In the genomic region with DNA sequence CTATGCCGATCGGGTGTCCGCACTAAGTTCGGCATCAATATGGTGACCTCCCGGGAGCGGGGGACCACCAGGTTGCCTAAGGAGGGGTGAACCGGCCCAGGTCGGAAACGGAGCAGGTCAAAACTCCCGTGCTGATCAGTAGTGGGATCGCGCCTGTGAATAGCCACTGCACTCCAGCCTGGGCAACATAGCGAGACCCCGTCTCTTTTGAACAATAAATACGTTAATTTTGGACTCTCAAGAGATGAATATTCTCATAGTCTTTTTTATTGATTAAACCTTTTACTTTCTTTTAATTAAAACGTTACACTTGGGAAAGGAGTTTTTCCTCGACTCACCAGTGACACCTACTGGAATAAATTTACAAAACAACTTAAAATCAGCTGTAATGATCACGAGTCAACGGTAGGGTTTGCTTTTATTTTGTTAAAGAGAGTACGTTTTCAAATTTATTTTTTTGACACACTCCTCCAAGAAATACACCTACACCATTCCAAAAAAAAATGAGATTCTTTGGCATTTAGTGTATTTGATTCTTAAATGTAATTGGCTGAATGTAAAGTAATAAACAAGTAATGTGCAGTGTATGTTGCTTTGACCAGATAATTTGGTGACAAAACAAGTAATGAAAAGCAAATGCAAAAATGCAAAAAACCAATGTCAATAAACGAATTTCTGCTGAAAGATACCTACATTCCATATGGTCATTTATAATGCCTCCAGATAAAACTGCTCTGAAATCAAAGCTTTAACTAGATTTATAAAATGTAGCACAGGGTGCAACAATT, we compare ENCODE assay signal across 1 cellular context.
A peak's percentile ranks its signal among the peaks of the same experiment; 100 is the strongest.
TF ChIP-seq lines count a peak whose summit lies in the region.

No MANE protein-coding gene starts in this region.

TF ChIP-seq in HepG2, 621 proteins besides CTCF, POLR2A, EP300 and RAD21 (continues in another document):
- TF ChIP-seq ARNT (IDR thresholded peaks at IDR 0.05) (no peak), KDM1A (CRISPR knock-in tag; IDR thresholded peaks at IDR 0.05) (peak; percentile 31; the same call in 1 of the 2 replicates), ZNF264 (CRISPR knock-in tag; IDR thresholded peaks at IDR 0.05) (peak; percentile 69; the same call in 1 of the 2 replicates), TBX3 (IDR thresholded peaks at IDR 0.05; ENCODE audit: borderline replicate concordance) (no peak), ADNP (CRISPR knock-in tag; IDR thresholded peaks at IDR 0.05) (peak; percentile 32; the same call in 1 of the 2 replicates), NBN (conservative IDR thresholded peaks at IDR 0.05) (no peak), ZNF234 (CRISPR knock-in tag; conservative IDR thresholded peaks at IDR 0.05) (no peak), ZNF407 (CRISPR knock-in tag; IDR thresholded peaks at IDR 0.05; ENCODE audit: not compliant biosample characterization) (no peak), ZNF160 (CRISPR knock-in tag; IDR thresholded peaks at IDR 0.05) (no peak; the same call in 1 of the 2 replicates), THAP11 (CRISPR knock-in tag; IDR thresholded peaks at IDR 0.05) (0 out of 2 replicates have a peak, but pooled peaks have one; percentile 9), ZFP1 (CRISPR knock-in tag; IDR thresholded peaks at IDR 0.05) (0 out of 2 replicates have a peak, but pooled peaks have one; percentile 46), TEAD2 (CRISPR knock-in tag; IDR thresholded peaks at IDR 0.05) (no peak), ZBTB1 (CRISPR knock-in tag; IDR thresholded peaks at IDR 0.05; ENCODE audit: borderline replicate concordance) (no peak), ASH2L (IDR thresholded peaks at IDR 0.05; ENCODE audit: insufficient read length, low read depth, low read length) (peak; percentile 73), ZNF207 (IDR thresholded peaks at IDR 0.05; ENCODE audit: borderline replicate concordance) (no peak), ZNF768 (CRISPR knock-in tag; IDR thresholded peaks at IDR 0.05) (peak; percentile 10; the same call in 1 of the 2 replicates), FOXJ3 (CRISPR knock-in tag; IDR thresholded peaks at IDR 0.05; ENCODE audit: borderline replicate concordance) (0 out of 2 replicates have a peak, but pooled peaks have one; percentile 33), CAMTA2 (CRISPR knock-in tag; IDR thresholded peaks at IDR 0.05; ENCODE audit: borderline replicate concordance) (no peak), GZF1 (CRISPR knock-in tag; IDR thresholded peaks at IDR 0.05) (no peak), SOX13 (IDR thresholded peaks at IDR 0.05) (no peak), SOX13 (CRISPR knock-in tag; conservative IDR thresholded peaks at IDR 0.05 in 1 of 2, IDR thresholded peaks at IDR 0.05 in 1 of 2) (peak in 1 of 2 experiments; percentile 33; a peak in 1 of 4 replicates), MAX (IDR thresholded peaks at IDR 0.05) (no peak), ZNF562 (CRISPR knock-in tag; IDR thresholded peaks at IDR 0.05; ENCODE audit: borderline replicate concordance) (no peak), EED (CRISPR knock-in tag; IDR thresholded peaks at IDR 0.05) (no peak)
- TF ChIP-seq, protein P1, sequence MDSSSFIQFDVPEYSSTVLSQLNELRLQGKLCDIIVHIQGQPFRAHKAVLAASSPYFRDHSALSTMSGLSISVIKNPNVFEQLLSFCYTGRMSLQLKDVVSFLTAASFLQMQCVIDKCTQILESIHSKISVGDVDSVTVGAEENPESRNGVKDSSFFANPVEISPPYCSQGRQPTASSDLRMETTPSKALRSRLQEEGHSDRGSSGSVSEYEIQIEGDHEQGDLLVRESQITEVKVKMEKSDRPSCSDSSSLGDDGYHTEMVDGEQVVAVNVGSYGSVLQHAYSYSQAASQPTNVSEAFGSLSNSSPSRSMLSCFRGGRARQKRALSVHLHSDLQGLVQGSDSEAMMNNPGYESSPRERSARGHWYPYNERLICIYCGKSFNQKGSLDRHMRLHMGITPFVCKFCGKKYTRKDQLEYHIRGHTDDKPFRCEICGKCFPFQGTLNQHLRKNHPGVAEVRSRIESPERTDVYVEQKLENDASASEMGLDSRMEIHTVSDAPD (CRISPR knock-in tag; IDR thresholded peaks at IDR 0.05) = no peak
- TF ChIP-seq, protein P2, sequence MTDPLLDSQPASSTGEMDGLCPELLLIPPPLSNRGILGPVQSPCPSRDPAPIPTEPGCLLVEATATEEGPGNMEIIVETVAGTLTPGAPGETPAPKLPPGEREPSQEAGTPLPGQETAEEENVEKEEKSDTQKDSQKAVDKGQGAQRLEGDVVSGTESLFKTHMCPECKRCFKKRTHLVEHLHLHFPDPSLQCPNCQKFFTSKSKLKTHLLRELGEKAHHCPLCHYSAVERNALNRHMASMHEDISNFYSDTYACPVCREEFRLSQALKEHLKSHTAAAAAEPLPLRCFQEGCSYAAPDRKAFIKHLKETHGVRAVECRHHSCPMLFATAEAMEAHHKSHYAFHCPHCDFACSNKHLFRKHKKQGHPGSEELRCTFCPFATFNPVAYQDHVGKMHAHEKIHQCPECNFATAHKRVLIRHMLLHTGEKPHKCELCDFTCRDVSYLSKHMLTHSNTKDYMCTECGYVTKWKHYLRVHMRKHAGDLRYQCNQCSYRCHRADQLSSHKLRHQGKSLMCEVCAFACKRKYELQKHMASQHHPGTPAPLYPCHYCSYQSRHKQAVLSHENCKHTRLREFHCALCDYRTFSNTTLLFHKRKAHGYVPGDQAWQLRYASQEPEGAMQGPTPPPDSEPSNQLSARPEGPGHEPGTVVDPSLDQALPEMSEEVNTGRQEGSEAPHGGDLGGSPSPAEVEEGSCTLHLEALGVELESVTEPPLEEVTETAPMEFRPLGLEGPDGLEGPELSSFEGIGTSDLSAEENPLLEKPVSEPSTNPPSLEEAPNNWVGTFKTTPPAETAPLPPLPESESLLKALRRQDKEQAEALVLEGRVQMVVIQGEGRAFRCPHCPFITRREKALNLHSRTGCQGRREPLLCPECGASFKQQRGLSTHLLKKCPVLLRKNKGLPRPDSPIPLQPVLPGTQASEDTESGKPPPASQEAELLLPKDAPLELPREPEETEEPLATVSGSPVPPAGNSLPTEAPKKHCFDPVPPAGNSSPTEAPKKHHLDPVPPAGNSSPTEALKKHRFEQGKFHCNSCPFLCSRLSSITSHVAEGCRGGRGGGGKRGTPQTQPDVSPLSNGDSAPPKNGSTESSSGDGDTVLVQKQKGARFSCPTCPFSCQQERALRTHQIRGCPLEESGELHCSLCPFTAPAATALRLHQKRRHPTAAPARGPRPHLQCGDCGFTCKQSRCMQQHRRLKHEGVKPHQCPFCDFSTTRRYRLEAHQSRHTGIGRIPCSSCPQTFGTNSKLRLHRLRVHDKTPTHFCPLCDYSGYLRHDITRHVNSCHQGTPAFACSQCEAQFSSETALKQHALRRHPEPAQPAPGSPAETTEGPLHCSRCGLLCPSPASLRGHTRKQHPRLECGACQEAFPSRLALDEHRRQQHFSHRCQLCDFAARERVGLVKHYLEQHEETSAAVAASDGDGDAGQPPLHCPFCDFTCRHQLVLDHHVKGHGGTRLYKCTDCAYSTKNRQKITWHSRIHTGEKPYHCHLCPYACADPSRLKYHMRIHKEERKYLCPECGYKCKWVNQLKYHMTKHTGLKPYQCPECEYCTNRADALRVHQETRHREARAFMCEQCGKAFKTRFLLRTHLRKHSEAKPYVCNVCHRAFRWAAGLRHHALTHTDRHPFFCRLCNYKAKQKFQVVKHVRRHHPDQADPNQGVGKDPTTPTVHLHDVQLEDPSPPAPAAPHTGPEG (CRISPR knock-in tag; IDR thresholded peaks at IDR 0.05) = no peak
- TF ChIP-seq, protein P3, sequence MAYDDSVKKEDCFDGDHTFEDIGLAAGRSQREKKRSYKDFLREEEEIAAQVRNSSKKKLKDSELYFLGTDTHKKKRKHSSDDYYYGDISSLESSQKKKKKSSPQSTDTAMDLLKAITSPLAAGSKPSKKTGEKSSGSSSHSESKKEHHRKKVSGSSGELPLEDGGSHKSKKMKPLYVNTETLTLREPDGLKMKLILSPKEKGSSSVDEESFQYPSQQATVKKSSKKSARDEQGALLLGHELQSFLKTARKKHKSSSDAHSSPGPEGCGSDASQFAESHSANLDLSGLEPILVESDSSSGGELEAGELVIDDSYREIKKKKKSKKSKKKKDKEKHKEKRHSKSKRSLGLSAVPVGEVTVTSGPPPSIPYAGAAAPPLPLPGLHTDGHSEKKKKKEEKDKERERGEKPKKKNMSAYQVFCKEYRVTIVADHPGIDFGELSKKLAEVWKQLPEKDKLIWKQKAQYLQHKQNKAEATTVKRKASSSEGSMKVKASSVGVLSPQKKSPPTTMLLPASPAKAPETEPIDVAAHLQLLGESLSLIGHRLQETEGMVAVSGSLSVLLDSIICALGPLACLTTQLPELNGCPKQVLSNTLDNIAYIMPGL (CRISPR knock-in tag; IDR thresholded peaks at IDR 0.05; ENCODE audit: borderline replicate concordance in 1 of 2, low read depth in 1 of 2) = peak; percentile 63 to 92; a peak in 3 of 4 replicates
- TF ChIP-seq, protein P4, sequence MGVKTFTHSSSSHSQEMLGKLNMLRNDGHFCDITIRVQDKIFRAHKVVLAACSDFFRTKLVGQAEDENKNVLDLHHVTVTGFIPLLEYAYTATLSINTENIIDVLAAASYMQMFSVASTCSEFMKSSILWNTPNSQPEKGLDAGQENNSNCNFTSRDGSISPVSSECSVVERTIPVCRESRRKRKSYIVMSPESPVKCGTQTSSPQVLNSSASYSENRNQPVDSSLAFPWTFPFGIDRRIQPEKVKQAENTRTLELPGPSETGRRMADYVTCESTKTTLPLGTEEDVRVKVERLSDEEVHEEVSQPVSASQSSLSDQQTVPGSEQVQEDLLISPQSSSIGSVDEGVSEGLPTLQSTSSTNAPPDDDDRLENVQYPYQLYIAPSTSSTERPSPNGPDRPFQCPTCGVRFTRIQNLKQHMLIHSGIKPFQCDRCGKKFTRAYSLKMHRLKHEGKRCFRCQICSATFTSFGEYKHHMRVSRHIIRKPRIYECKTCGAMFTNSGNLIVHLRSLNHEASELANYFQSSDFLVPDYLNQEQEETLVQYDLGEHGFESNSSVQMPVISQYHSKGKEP (CRISPR knock-in tag; IDR thresholded peaks at IDR 0.05) = no peak
- TF ChIP-seq, protein P5, sequence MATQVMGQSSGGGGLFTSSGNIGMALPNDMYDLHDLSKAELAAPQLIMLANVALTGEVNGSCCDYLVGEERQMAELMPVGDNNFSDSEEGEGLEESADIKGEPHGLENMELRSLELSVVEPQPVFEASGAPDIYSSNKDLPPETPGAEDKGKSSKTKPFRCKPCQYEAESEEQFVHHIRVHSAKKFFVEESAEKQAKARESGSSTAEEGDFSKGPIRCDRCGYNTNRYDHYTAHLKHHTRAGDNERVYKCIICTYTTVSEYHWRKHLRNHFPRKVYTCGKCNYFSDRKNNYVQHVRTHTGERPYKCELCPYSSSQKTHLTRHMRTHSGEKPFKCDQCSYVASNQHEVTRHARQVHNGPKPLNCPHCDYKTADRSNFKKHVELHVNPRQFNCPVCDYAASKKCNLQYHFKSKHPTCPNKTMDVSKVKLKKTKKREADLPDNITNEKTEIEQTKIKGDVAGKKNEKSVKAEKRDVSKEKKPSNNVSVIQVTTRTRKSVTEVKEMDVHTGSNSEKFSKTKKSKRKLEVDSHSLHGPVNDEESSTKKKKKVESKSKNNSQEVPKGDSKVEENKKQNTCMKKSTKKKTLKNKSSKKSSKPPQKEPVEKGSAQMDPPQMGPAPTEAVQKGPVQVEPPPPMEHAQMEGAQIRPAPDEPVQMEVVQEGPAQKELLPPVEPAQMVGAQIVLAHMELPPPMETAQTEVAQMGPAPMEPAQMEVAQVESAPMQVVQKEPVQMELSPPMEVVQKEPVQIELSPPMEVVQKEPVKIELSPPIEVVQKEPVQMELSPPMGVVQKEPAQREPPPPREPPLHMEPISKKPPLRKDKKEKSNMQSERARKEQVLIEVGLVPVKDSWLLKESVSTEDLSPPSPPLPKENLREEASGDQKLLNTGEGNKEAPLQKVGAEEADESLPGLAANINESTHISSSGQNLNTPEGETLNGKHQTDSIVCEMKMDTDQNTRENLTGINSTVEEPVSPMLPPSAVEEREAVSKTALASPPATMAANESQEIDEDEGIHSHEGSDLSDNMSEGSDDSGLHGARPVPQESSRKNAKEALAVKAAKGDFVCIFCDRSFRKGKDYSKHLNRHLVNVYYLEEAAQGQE (IDR thresholded peaks at IDR 0.05; ENCODE audit: borderline replicate concordance in 1 of 2, low read depth in 1 of 2, low read length in 2 of 2) = no peak
